ENCODE assay signal across 1 cellular context in the genomic region with DNA sequence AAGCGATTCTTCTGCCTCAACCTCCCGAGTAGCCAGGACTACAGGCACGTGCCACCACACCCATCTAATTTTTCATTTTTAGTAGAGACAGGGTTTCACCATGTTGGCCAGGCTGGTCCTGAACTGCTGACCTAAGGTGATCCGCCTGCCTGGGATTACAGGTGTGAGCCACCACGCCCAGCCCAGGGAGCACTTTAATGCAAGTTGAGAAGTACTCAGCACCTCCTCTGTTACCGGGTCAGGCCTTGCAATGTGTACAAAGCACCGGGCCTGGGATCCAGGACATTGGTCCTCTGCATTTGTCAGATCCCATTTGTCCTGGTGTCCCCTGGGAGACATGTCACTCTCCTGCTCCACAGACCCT.
A peak's percentile ranks its signal among the peaks of the same experiment; 100 is the strongest.
TF ChIP-seq lines count a peak whose summit lies in the region.

No MANE protein-coding gene starts in this region.

TF ChIP-seq in HepG2, 621 proteins besides CTCF, POLR2A, EP300 and RAD21:
- TF ChIP-seq ZNF687 (CRISPR knock-in tag; IDR thresholded peaks at IDR 0.05) (peak; percentile 55), MXI1 (IDR thresholded peaks at IDR 0.05; ENCODE audit: borderline replicate concordance, low read depth, low read length) (no peak), ZNF501 (CRISPR knock-in tag; IDR thresholded peaks at IDR 0.05) (peak; percentile 3; the same call in 1 of the 2 replicates), ZSCAN21 (CRISPR knock-in tag; IDR thresholded peaks at IDR 0.05; ENCODE audit: borderline replicate concordance) (0 out of 2 replicates have a peak, but pooled peaks have one; percentile 28)
